Comparison of ENCODE assay signal across 1 cellular context in the genomic region with DNA sequence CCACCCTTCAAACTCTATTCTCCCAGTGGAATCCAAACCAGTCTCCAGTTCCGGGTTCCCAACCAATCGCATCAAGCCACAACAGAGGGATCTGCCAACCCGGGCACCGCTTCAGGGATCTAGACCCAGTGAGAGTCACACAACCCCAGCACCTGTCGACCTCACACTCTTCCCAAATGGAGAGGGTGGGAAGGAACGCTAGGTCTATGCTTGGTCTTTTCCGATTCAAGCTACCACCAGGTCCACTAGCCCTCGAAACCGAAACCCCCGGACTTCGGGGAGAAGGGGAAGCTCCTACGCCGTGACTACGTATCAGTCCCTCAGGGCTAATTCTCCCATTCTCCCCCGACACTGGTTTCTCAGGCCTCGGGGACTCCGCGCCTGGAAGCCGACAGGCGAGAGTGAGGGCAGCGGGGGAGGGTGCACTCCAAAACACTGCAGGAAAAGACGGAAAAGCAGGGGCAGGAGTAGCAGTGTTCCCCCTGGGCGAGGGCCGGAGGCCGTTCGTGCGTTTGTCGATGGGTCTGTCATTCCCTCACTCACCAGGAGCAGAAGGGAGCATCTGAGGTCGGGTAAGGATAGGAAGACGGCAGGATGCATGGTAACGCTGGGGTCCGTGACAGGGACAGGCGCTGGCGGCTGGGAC.
TF ChIP-seq lines count a peak whose summit lies in the region.

No MANE protein-coding gene starts in this region.

TF ChIP-seq in HepG2, 621 proteins besides CTCF, POLR2A, EP300 and RAD21 (continued from another document and continues in another):
- TF ChIP-seq, protein P1, sequence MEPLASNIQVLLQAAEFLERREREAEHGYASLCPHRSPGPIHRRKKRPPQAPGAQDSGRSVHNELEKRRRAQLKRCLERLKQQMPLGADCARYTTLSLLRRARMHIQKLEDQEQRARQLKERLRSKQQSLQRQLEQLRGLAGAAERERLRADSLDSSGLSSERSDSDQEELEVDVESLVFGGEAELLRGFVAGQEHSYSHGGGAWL (CRISPR knock-in tag; IDR thresholded peaks at IDR 0.05) = peak; percentile 19; the same call in 1 of the 2 replicates
- TF ChIP-seq ETV6 (CRISPR knock-in tag; conservative IDR thresholded peaks at IDR 0.05) = no peak
- no peak; the same call in none of the 2 replicates for TF ChIP-seq SP2 (CRISPR knock-in tag; IDR thresholded peaks at IDR 0.05)
- no peak for TF ChIP-seq GFI1 (CRISPR knock-in tag; IDR thresholded peaks at IDR 0.05; ENCODE audit: borderline replicate concordance)
- no peak for TF ChIP-seq ZNF317 (CRISPR knock-in tag; IDR thresholded peaks at IDR 0.05)
- no peak for TF ChIP-seq KDM5A (IDR thresholded peaks at IDR 0.05; ENCODE audit: borderline replicate concordance, low read length)
- no peak for TF ChIP-seq ZNF841 (CRISPR knock-in tag; IDR thresholded peaks at IDR 0.05; ENCODE audit: borderline replicate concordance)
- no peak for TF ChIP-seq MYNN (CRISPR knock-in tag; IDR thresholded peaks at IDR 0.05; ENCODE audit: low read depth)
- no peak for TF ChIP-seq FOSL1 (CRISPR knock-in tag; IDR thresholded peaks at IDR 0.05; ENCODE audit: borderline replicate concordance)
- no peak for TF ChIP-seq FOSL2 (CRISPR knock-in tag; IDR thresholded peaks at IDR 0.05)
- no peak for TF ChIP-seq ZFAT (CRISPR knock-in tag; conservative IDR thresholded peaks at IDR 0.05)
- no peak for TF ChIP-seq ZNF652 (CRISPR knock-in tag; IDR thresholded peaks at IDR 0.05; ENCODE audit: borderline replicate concordance, low read depth)
- no peak for TF ChIP-seq SIN3A (IDR thresholded peaks at IDR 0.05; ENCODE audit: borderline replicate concordance, low read depth, low read length)
- no peak for TF ChIP-seq ZKSCAN1 (IDR thresholded peaks at IDR 0.05; ENCODE audit: low read length)
- no peak for TF ChIP-seq SKIL (CRISPR knock-in tag; IDR thresholded peaks at IDR 0.05; ENCODE audit: borderline replicate concordance)
- no peak for TF ChIP-seq SMC3 (IDR thresholded peaks at IDR 0.05; ENCODE audit: low read length)
- 0 out of 2 replicates have a peak, but pooled peaks have one; percentile 70 for TF ChIP-seq ZNF256 (CRISPR knock-in tag; conservative IDR thresholded peaks at IDR 0.05)
- no peak for TF ChIP-seq ZNF235 (CRISPR knock-in tag; IDR thresholded peaks at IDR 0.05; ENCODE audit: borderline replicate concordance)
- TF ChIP-seq, protein P2, sequence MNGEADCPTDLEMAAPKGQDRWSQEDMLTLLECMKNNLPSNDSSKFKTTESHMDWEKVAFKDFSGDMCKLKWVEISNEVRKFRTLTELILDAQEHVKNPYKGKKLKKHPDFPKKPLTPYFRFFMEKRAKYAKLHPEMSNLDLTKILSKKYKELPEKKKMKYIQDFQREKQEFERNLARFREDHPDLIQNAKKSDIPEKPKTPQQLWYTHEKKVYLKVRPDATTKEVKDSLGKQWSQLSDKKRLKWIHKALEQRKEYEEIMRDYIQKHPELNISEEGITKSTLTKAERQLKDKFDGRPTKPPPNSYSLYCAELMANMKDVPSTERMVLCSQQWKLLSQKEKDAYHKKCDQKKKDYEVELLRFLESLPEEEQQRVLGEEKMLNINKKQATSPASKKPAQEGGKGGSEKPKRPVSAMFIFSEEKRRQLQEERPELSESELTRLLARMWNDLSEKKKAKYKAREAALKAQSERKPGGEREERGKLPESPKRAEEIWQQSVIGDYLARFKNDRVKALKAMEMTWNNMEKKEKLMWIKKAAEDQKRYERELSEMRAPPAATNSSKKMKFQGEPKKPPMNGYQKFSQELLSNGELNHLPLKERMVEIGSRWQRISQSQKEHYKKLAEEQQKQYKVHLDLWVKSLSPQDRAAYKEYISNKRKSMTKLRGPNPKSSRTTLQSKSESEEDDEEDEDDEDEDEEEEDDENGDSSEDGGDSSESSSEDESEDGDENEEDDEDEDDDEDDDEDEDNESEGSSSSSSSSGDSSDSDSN (CRISPR knock-in tag; IDR thresholded peaks at IDR 0.05) = no peak
- no peak for TF ChIP-seq ZNF615 (CRISPR knock-in tag; IDR thresholded peaks at IDR 0.05; ENCODE audit: borderline replicate concordance)
- TF ChIP-seq IKZF4 (CRISPR knock-in tag; IDR thresholded peaks at IDR 0.05; ENCODE audit: borderline replicate concordance, low read depth, not compliant biosample characterization) = no peak
- TF ChIP-seq, protein P3, sequence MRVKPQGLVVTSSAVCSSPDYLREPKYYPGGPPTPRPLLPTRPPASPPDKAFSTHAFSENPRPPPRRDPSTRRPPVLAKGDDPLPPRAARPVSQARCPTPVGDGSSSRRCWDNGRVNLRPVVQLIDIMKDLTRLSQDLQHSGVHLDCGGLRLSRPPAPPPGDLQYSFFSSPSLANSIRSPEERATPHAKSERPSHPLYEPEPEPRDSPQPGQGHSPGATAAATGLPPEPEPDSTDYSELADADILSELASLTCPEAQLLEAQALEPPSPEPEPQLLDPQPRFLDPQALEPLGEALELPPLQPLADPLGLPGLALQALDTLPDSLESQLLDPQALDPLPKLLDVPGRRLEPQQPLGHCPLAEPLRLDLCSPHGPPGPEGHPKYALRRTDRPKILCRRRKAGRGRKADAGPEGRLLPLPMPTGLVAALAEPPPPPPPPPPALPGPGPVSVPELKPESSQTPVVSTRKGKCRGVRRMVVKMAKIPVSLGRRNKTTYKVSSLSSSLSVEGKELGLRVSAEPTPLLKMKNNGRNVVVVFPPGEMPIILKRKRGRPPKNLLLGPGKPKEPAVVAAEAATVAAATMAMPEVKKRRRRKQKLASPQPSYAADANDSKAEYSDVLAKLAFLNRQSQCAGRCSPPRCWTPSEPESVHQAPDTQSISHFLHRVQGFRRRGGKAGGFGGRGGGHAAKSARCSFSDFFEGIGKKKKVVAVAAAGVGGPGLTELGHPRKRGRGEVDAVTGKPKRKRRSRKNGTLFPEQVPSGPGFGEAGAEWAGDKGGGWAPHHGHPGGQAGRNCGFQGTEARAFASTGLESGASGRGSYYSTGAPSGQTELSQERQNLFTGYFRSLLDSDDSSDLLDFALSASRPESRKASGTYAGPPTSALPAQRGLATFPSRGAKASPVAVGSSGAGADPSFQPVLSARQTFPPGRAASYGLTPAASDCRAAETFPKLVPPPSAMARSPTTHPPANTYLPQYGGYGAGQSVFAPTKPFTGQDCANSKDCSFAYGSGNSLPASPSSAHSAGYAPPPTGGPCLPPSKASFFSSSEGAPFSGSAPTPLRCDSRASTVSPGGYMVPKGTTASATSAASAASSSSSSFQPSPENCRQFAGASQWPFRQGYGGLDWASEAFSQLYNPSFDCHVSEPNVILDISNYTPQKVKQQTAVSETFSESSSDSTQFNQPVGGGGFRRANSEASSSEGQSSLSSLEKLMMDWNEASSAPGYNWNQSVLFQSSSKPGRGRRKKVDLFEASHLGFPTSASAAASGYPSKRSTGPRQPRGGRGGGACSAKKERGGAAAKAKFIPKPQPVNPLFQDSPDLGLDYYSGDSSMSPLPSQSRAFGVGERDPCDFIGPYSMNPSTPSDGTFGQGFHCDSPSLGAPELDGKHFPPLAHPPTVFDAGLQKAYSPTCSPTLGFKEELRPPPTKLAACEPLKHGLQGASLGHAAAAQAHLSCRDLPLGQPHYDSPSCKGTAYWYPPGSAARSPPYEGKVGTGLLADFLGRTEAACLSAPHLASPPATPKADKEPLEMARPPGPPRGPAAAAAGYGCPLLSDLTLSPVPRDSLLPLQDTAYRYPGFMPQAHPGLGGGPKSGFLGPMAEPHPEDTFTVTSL (CRISPR knock-in tag; IDR thresholded peaks at IDR 0.05; ENCODE audit: borderline replicate concordance) = no peak; the same call in 1 of the 2 replicates
- peak; percentile 38 for TF ChIP-seq ZNF407 (CRISPR knock-in tag; IDR thresholded peaks at IDR 0.05; ENCODE audit: not compliant biosample characterization)
- no peak for TF ChIP-seq DNMT1 (CRISPR knock-in tag; IDR thresholded peaks at IDR 0.05)
- no peak for TF ChIP-seq ZNF552 (CRISPR knock-in tag; IDR thresholded peaks at IDR 0.05; ENCODE audit: borderline replicate concordance)
- no peak for TF ChIP-seq ZFP36 (IDR thresholded peaks at IDR 0.05; ENCODE audit: borderline replicate concordance, low read depth, low read length, partially characterized antibody)
- TF ChIP-seq ZBTB39 (CRISPR knock-in tag; IDR thresholded peaks at IDR 0.05) = no peak
- TF ChIP-seq AHR (CRISPR knock-in tag; IDR thresholded peaks at IDR 0.05) = no peak
- TF ChIP-seq ZFX (CRISPR knock-in tag; IDR thresholded peaks at IDR 0.05; ENCODE audit: low read depth) = no peak
